In the genomic region with DNA sequence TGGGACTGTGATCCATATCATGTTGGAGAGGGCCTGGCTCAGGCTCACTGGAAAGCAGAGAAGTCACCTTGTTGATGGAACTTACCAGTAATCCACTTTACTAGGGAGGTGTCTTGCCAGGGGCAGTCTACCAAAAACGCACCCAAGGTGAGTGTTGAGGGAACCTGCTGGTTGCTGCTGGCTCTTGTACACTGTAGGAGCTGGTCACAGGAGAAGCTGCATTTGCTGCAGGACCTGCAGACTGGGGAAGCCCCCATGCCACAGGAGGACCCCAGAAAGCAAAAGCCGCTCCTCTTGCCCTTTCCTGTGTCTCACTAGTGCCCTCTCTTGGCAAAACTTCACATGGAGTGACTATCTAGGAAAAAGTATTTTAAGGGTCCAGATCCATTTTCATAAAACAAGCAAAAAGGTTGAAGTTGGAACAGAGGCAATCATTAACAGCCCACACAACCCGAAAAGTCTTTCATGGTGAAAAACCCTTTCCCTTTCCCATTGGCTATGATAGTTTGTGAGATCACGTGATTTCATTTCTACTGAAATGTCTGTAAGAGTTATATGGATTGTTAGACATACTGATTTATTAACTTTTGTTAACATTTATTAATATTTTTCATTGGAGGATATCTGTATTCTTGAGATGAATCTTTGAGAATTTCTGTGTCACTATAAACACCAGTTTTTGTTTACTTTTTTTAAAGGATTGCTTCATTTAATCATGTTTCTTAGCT, we compare ENCODE assay signal across 9 cellular contexts. TPM values are rescaled to one million over a fixed set of nuclear protein-coding genes. Genes with fewer than 3 reads are reported as not detected.
A peak's percentile ranks its signal among the peaks of the same experiment; 100 is the strongest.
DNase-seq lines count a peak whose midpoint lies in the region; ATAC-seq, FAIRE-seq and TF ChIP-seq lines count a peak whose summit lies in the region.
"Had no signal": no experiment of that assay in that cellular context is flagged by ENCODE, and none has a peak within 500 bp of the region (broad histone marks: within the 10 kb centered on the region; RNA-seq: fewer than 3 reads in every experiment).

No MANE protein-coding gene starts in this region.

- no peaks in the 10 kb centered on the region for H3K36me3 ChIP-seq in iPS-18a (ENCODE audit: control insufficient read depth, low read depth, low read length)
- H3K36me3 ChIP-seq: neutrophil had no signal

- H3K4me3 ChIP-seq in iPS-18a (ENCODE audit: low read length) = no peak overlapping the region

- peak overlapping the region; percentile 42 for H3K27ac ChIP-seq in iPS-18a (ENCODE audit: low read length)
- H3K27ac ChIP-seq: neutrophil had no signal

- no peaks in the 10 kb centered on the region for H3K9me3 ChIP-seq in iPS-18a (ENCODE audit: control insufficient read depth, low read depth, low read length)
- H3K9me3 ChIP-seq: neutrophil had no signal

- no peak for TF ChIP-seq POLR2A in GM18505 (IDR thresholded peaks at IDR 0.05; ENCODE audit: borderline replicate concordance, extremely low read depth, insufficient read depth, insufficient read length)

- H3K9ac ChIP-seq in iPS-18a (ENCODE audit: low read length) = no peak overlapping the region

- no peak for FAIRE-seq in urothelium cell line (lab: Jason Lieb, UNC)

- no peaks in the 10 kb centered on the region for H3K9me3 Mint-ChIP-seq in activated naive CD8-positive, alpha-beta T cell treated with anti-CD3 and anti-CD28 coated beads for 36 hours

- DNase-seq in Daoy (ENCODE audit: low read depth) (peak; percentile 60), HT-29 (ENCODE audit: low spot score) (peak; percentile 57), urothelium cell line (ENCODE audit: low spot score) (peak; percentile 31), GDM1 (lab: John Stamatoyannopoulos, UW) (no peak), NCI-H446 treated with DMSO at 0.1 percent for 48 hours (lab: John Stamatoyannopoulos, UW) (no peak)
- DNase-seq in activated naive CD8-positive, alpha-beta T cell treated with anti-CD3 and anti-CD28 coated beads for 36 hours = peak; percentile 2

- H3K4me1 ChIP-seq in iPS-18a (ENCODE audit: control insufficient read depth, low read depth, low read length) = peaks cover 16% of the 10 kb centered on the region

- no peaks in the 10 kb centered on the region for H3K27me3 ChIP-seq in iPS-18a (ENCODE audit: control insufficient read depth, insufficient read depth, low read length)
- H3K27me3 ChIP-seq: neutrophil had no signal

- no peak overlapping the region for H3K27ac Mint-ChIP-seq in activated naive CD8-positive, alpha-beta T cell treated with anti-CD3 and anti-CD28 coated beads for 36 hours

- H3K27me3 Mint-ChIP-seq in activated naive CD8-positive, alpha-beta T cell treated with anti-CD3 and anti-CD28 coated beads for 36 hours = peaks cover 7% of the 10 kb centered on the region

- H3K4me1 Mint-ChIP-seq in activated naive CD8-positive, alpha-beta T cell treated with anti-CD3 and anti-CD28 coated beads for 36 hours = no peaks in the 10 kb centered on the region

- no peak overlapping the region for H3K4me3 Mint-ChIP-seq in activated naive CD8-positive, alpha-beta T cell treated with anti-CD3 and anti-CD28 coated beads for 36 hours

- H3K36me3 Mint-ChIP-seq in activated naive CD8-positive, alpha-beta T cell treated with anti-CD3 and anti-CD28 coated beads for 36 hours = no peaks in the 10 kb centered on the region

- ATAC-seq in GM18505 (IDR thresholded peaks at IDR 0.05; ENCODE audit: unreplicated experiment) = no peak

RNA-seq across cellular contexts. Expression of gene RASSF8, which starts 59.2 kb away (rescaled TPM):
- total RNA-seq in Daoy (2014; rRNA removed; shearing (Covaris generic)) = 24.9 and 30.9 TPM in 2 replicates
- 0.05 TPM in 1 of 2 replicates, not detected in the other for total RNA-seq in HT-29 (2014; rRNA removed; shearing (Covaris generic))
- under 1 TPM in 1 of 2 experiments, not detected in 1; 0.18 TPM for total RNA-seq in activated naive CD8-positive, alpha-beta T cell treated with anti-CD3 and anti-CD28 coated beads for 36 hours

Comparison
In these comparisons a context has a peak if more than half of its experiments do, and no peak if none do; other contexts are left out.
1. DNase-seq: peak in Daoy (single experiment), HT-29 (single experiment), activated naive CD8-positive, alpha-beta T cell treated with anti-CD3 and anti-CD28 coated beads for 36 hours (single experiment) and urothelium cell line (single experiment); none in GDM1 (single experiment) and NCI-H446 treated with DMSO at 0.1 percent for 48 hours (single experiment).
2. RNA of gene RASSF8, which starts 59.2 kb away (total RNA-seq): 24.9 to 30.9 TPM in Daoy; 0.18 TPM in activated naive CD8-positive, alpha-beta T cell treated with anti-CD3 and anti-CD28 coated beads for 36 hours and 0.05 TPM in HT-29; every median in the first group is over 10 times any median in the second.